In the genomic region with DNA sequence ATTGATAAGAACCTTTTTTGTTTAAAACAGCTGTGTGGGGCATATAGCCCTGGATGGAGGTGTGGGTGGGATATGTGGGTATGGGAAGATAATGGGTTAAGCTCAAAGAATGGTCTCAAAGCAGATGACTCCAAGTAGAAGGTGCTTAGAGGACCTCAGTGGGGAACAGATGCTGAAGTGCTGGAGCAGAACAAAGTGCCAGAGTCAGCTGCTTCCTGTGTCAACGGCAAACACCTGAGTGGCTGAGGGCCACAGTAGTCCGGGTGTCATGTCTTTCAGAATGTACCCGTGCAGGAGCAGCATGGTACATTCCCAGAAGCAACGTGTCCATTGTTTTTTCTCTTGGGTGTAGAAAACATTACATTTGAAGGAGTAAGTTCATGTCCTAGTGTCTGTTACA, we compare ENCODE assay signal across 24 cellular contexts.
DNase-seq lines count a peak whose midpoint lies in the region; ATAC-seq, FAIRE-seq and TF ChIP-seq lines count a peak whose summit lies in the region.
"Had no signal": no experiment of that assay in that cellular context is flagged by ENCODE, and none has a peak within 500 bp of the region (broad histone marks: within the 10 kb centered on the region; RNA-seq: fewer than 3 reads in every experiment).

No MANE protein-coding gene starts in this region.

- no peaks in the 10 kb centered on the region for H3K4me1 ChIP-seq in GM23248 (ENCODE audit: insufficient read depth)
- H3K4me1 ChIP-seq: SJCRH30 had no signal

- H3K9ac ChIP-seq in GM23248 = no peak overlapping the region

- peaks cover 0 to 13% (median 0%) of the 10 kb centered on the region in 3 donors for H3K4me1 Mint-ChIP-seq in naive B cell
- H3K4me1 Mint-ChIP-seq: GM23338 had no signal

- H3F3A ChIP-seq in GM23248 (ENCODE audit: insufficient read depth) = no peaks in the 10 kb centered on the region

- peaks cover 49% of the 10 kb centered on the region for H3K27me3 ChIP-seq in GM23248 (replicated peaks; ENCODE audit: insufficient read depth)

- no peak overlapping the region for H2AFZ ChIP-seq in GM23248
- H2AFZ ChIP-seq: GM23338 had no signal

- H3K9me3 ChIP-seq in GM23248 (ENCODE audit: low read depth) = no peaks in the 10 kb centered on the region
- H3K9me3 ChIP-seq: SJCRH30 had no signal

- no peak overlapping the region for H3K27ac ChIP-seq in GM23248
- H3K27ac ChIP-seq: SJCRH30 had no signal

- H3K36me3 ChIP-seq in GM23248 (ENCODE audit: low read depth) = no peaks in the 10 kb centered on the region
- H3K36me3 ChIP-seq: SJCRH30 had no signal

- H3K9me2 ChIP-seq in GM23248 (ENCODE audit: insufficient read depth) = no peaks in the 10 kb centered on the region

- no peak overlapping the region for H3K4me3 ChIP-seq in GM23248
- H3K4me3 ChIP-seq: GM23338, K562, SJCRH30 had no signal

- H3K4me2 ChIP-seq in GM23248 (ENCODE audit: unreplicated experiment) = no peak overlapping the region
- H3K4me2 ChIP-seq: GM23338 had no signal

- H3K36me3 Mint-ChIP-seq in naive B cell = no peaks in the 10 kb centered on the region

- FAIRE-seq in GM12891 (lab: Jason Lieb, UNC) = peak; percentile 86

- H3K4me3 Mint-ChIP-seq in naive B cell = peak overlapping the region in 1 of 8 donors; percentile 65
- H3K4me3 Mint-ChIP-seq: GM23338; T-helper 1 cell treated with Interleukin-12 subunit alpha and Interleukin-12 subunit beta and Interleukin-4 antibody, amounts not matched to agents 30 μg/mL and 1 μg/mL, for 36 hours had no signal

- H3K27me3 Mint-ChIP-seq in naive B cell = no peaks in the 10 kb centered on the region

- peaks cover 0 to 3% (median 0%) of the 10 kb centered on the region in 7 donors for H3K9me3 Mint-ChIP-seq in naive B cell
- H3K9me3 Mint-ChIP-seq: GM23338; T-helper 1 cell treated with Interleukin-12 subunit alpha and Interleukin-12 subunit beta and Interleukin-4 antibody, amounts not matched to agents 30 μg/mL and 1 μg/mL, for 36 hours had no signal

- no peaks in the 10 kb centered on the region for H3K79me2 ChIP-seq in GM23248 (ENCODE audit: insufficient read depth)

- in situ Hi-C loops in GM23248 (cut with MboI) = no loop called here

- WGBS in GM23248 (ENCODE audit: low coverage in 1 of 2, low lambda C conversion rate in 2 of 2, missing lambda C conversion rate in 2 of 2), 2 experiments = 30 to 34% methylated on average over 4 of the region's 4 CpGs

- peak overlapping the region in 3 of 6 donors; percentile 66 to 87 (median 73) for H3K27ac Mint-ChIP-seq in naive B cell
- H3K27ac Mint-ChIP-seq: GM23338; T-helper 1 cell treated with Interleukin-12 subunit alpha and Interleukin-12 subunit beta and Interleukin-4 antibody, amounts not matched to agents 30 μg/mL and 1 μg/mL, for 36 hours had no signal

- no peak for TF ChIP-seq POLR2A in GM12891 (IDR thresholded peaks at IDR 0.05; ENCODE audit: low read depth, low read length)

- H4K20me1 ChIP-seq in GM23248 (ENCODE audit: insufficient read depth) = no peaks in the 10 kb centered on the region

- DNase-seq in GM12891 (ENCODE audit: insufficient read length, low spot score) (no peak), NCI-H2029 treated with DMSO at 0.1 percent for 48 hours (lab: John Stamatoyannopoulos, UW) (peak; percentile 13), naive B cell (no peak), DMS79 treated with DMSO at 0.1 percent for 48 hours (lab: John Stamatoyannopoulos, UW) (no peak), GM23248 (no peak)
- DNase-seq in activated T-cell treated with anti-CD3 and anti-CD28 coated beads, Interleukin-2, amount 50 U/mL, for 1 hour = no peak
- no peak for DNase-seq in stimulated activated naive CD4-positive, alpha-beta T cell treated with Interleukin-2 at 50 U/mL for 16 hours (lab: John Stamatoyannopoulos, UW)
- DNase-seq: ACHN, AML-193, COR-L47, DMS 273 treated with DMSO at 0.1 percent for 48 hours, GF-D8, HCEC 1CT, MV-4-11, NCI-H1417, NCI-H187, NCI-H2171 treated with DMSO at 0.1 percent for 48 hours, NCI-H446 treated with DMSO at 0.1 percent for 48 hours, NCI-H82, SJCRH30 had no signal

- ATAC-seq in GM18868 (IDR thresholded peaks at IDR 0.05; ENCODE audit: unreplicated experiment) = peak; percentile 44
- peak; percentile 73 to 76 for ATAC-seq in naive B cell (ENCODE audit: low read depth in 2 of 2)

TF ChIP-seq in GM12891, 5 proteins besides CTCF, POLR2A, EP300 and RAD21:
- TF ChIP-seq POLR2AphosphoS5 (IDR thresholded peaks at IDR 0.05; ENCODE audit: low read depth, low read length) = no peak
- TF ChIP-seq POU2F2 (IDR thresholded peaks at IDR 0.05; ENCODE audit: low read depth, low read length) = no peak
- no peak for TF ChIP-seq TAF1 (IDR thresholded peaks at IDR 0.05; ENCODE audit: low read depth, low read length)
- TF ChIP-seq PAX5 (IDR thresholded peaks at IDR 0.05; ENCODE audit: insufficient read depth, low read length, severe bottlenecking) = no peak
- no peak for TF ChIP-seq SPI1 (IDR thresholded peaks at IDR 0.05; ENCODE audit: low read depth, low read length)
